In the genomic region with DNA sequence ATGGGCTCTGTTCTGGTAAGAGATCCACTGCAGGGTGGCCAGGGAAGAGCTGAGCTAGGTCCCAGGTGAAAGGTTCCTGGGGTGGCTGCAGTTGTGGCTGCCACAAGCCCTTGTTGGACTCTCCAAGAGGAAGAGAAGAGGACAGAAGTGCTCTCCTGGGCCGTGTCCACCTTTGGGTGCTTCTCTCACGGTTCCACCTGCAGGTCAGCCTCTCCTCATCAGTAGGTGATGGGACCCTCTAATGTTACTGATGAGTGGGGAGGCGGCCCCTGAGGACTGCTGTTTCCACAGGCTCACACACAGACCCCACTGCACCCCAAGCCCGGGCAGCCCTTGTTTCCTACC, we compare ENCODE assay signal across 24 cellular contexts.
"Had no signal": no experiment of that assay in that cellular context is flagged by ENCODE, and none has a peak within 500 bp of the region (broad histone marks: within the 10 kb centered on the region; RNA-seq: fewer than 3 reads in every experiment).

No MANE protein-coding gene starts in this region.

- H3K27me3 Mint-ChIP-seq: stimulated activated naive CD8-positive, alpha-beta T cell treated with anti-CD3 and anti-CD28 coated beads, Interleukin-15, Interleukin-2, amounts not matched to agents 100 ng/mL and 50 ng/mL, for 24 hours had no signal

- DNase-seq: immature natural killer cell; mammary epithelial cell; mesenchymal stem cell; naive B cell; natural killer cell; nephron progenitor cell; stimulated activated CD4-positive, alpha-beta T cell treated with anti-CD3 and anti-CD28 coated beads, Interleukin-4, amount 100 ng/mL, for 24 hours; stimulated activated naive CD4-positive, alpha-beta T cell; trophoblast cell had no signal

- H3K4me1 ChIP-seq: neural progenitor cell, pancreas, psoas muscle, suprapubic skin, tibial artery, upper lobe of right lung had no signal

- H3K36me3 ChIP-seq: left lung, lower lobe of right lung, neural progenitor cell, pancreas, suprapubic skin, thoracic aorta, tibial artery, upper lobe of right lung had no signal

- H3K9me3 Mint-ChIP-seq: immature natural killer cell; mesothelial cell of epicardium; naive B cell; natural killer cell; nephron progenitor cell; neural progenitor cell; stimulated activated effector memory CD8-positive, alpha-beta T cell treated with anti-CD3 and anti-CD28 coated beads, Interleukin-12 subunit alpha, Interleukin-12 subunit beta, amount 100 ng/mL, for 72 hours; stimulated activated naive CD8-positive, alpha-beta T cell treated with anti-CD3 and anti-CD28 coated beads, Interleukin-15, Interleukin-2, amounts not matched to agents 100 ng/mL and 50 ng/mL, for 24 hours had no signal

- H3K36me3 Mint-ChIP-seq: immature natural killer cell; mesothelial cell of epicardium; naive B cell; natural killer cell; neural progenitor cell; stimulated activated effector memory CD8-positive, alpha-beta T cell treated with anti-CD3 and anti-CD28 coated beads, Interleukin-12 subunit alpha, Interleukin-12 subunit beta, amount 100 ng/mL, for 72 hours had no signal

- H3K27ac Mint-ChIP-seq: immature natural killer cell; mesothelial cell of epicardium; naive B cell; natural killer cell; nephron progenitor cell; neural progenitor cell; stimulated activated effector memory CD8-positive, alpha-beta T cell treated with anti-CD3 and anti-CD28 coated beads, Interleukin-12 subunit alpha, Interleukin-12 subunit beta, amount 100 ng/mL, for 72 hours; stimulated activated naive CD8-positive, alpha-beta T cell treated with anti-CD3 and anti-CD28 coated beads, Interleukin-15, Interleukin-2, amounts not matched to agents 100 ng/mL and 50 ng/mL, for 24 hours had no signal

- H3K9me3 ChIP-seq: left lung, lower lobe of right lung, pancreas, psoas muscle, suprapubic skin, thoracic aorta, tibial artery, upper lobe of right lung had no signal

- H3K4me3 ChIP-seq: left lung, lower lobe of right lung, neural progenitor cell, pancreas, psoas muscle, skin epidermis, suprapubic skin, thoracic aorta, tibial artery, upper lobe of right lung had no signal

- ATAC-seq: left colon, left lung, lower lobe of right lung, natural killer cell, pancreas, psoas muscle, sciatic nerve, upper lobe of right lung had no signal

- H3K4me1 Mint-ChIP-seq: immature natural killer cell, mesothelial cell of epicardium, natural killer cell had no signal

- H3K27ac ChIP-seq: left lung, lower lobe of right lung, neural progenitor cell, pancreas, psoas muscle, skin epidermis, suprapubic skin, tibial artery, upper lobe of right lung had no signal

- H3K4me3 Mint-ChIP-seq: immature natural killer cell; mesothelial cell of epicardium; naive B cell; natural killer cell; nephron progenitor cell; neural progenitor cell; stimulated activated effector memory CD8-positive, alpha-beta T cell treated with anti-CD3 and anti-CD28 coated beads, Interleukin-12 subunit alpha, Interleukin-12 subunit beta, amount 100 ng/mL, for 72 hours; stimulated activated naive CD8-positive, alpha-beta T cell treated with anti-CD3 and anti-CD28 coated beads, Interleukin-15, Interleukin-2, amounts not matched to agents 100 ng/mL and 50 ng/mL, for 24 hours had no signal

- H3K27me3 ChIP-seq: neural progenitor cell, pancreas, upper lobe of right lung had no signal
